26 cellular contexts compared by ENCODE assay signal in the genomic region with DNA sequence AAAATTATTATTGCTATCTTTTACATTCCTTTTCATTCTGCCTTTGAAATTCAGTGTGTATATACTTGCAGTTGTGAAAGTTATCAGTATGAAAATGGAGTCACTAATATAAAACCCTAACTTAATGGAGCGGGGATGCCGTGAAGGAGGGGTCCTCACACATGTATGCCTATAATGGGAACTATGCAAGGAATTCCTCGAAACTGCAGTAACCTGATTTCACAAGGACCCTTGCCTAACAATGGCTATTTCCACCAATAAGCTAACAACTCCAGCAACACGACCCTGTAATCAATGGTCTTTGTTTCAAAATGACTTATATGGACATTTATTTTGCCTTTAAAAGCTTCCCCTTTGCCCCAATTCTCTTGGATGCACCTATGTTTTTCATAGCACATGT.
"Had no signal": no experiment of that assay in that cellular context is flagged by ENCODE, and none has a peak within 500 bp of the region (broad histone marks: within the 10 kb centered on the region; RNA-seq: fewer than 3 reads in every experiment).

No MANE protein-coding gene starts in this region.

- ATAC-seq: K562, T-cell had no signal

- FAIRE-seq: K562, RCC 7860 had no signal

- H3K9me3 Mint-ChIP-seq: IgD-negative memory B cell, T-cell had no signal

- H3K27ac Mint-ChIP-seq: IgD-negative memory B cell, T-cell had no signal

- H3K9me3 ChIP-seq: SJSA1 had no signal

- H3K4me2 ChIP-seq: KMS-11 had no signal

- H3K4me1 ChIP-seq: SJSA1 had no signal

- H3K36me3 Mint-ChIP-seq: T-cell had no signal

- H3K9ac ChIP-seq: KMS-11 had no signal

- H3K27me3 ChIP-seq: SJSA1 had no signal

- H3K4me3 ChIP-seq: K562, SJSA1, SK-N-MC had no signal

- H3K27ac ChIP-seq: KMS-11, SJSA1, SK-N-MC had no signal

- H3K4me3 Mint-ChIP-seq: IgD-negative memory B cell, T-cell had no signal

- DNase-seq: Kasumi-1, MM.1S, MV-4-11, NCI-H1048, NCI-H1105 treated with DMSO at 0.1 percent for 48 hours, NCI-H1417 treated with DMSO at 0.1 percent for 48 hours, NCI-H146, NCI-H1694 treated with DMSO at 0.1 percent for 48 hours, NCI-H1930, NCI-H2081, NCI-H2107, NCI-H2227 treated with DMSO at 0.1 percent for 48 hours, NCI-H524, NCI-H526 treated with DMSO at 0.1 percent for 48 hours, NCI-H774, Right ventricle myocardium superior, RPMI8226, SIG-M5, SW 1271, T-cell had no signal

- H3K36me3 ChIP-seq: SJSA1 had no signal
